ENCODE assay signal across 1 cellular context in the genomic region with DNA sequence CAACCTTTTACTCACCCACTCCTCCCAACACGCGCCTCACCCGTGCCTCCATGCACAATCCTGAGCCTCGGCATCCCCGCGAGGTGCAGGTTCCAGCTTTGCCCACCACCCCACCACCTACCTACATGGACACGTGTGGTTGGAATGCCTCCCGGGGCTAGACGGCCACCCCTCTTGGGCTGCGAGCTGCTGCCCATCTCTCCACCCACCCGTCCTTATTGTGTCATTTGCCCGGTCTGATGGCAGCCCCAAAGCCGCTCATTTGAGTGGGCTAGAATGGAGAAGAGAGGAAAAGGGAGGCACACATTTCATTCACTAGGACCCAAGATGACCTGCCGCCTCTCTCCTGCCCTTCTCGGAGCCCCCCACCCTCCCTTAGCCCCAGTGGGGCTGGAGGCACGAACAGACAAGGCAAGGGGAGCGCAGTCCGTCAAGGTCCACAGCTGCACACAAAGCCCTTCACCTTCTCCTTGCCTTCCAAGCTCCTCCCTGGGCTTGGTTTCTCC.
TF ChIP-seq lines count a peak whose summit lies in the region.

No MANE protein-coding gene starts in this region.

TF ChIP-seq in GM12878, 131 proteins besides CTCF, POLR2A, EP300 and RAD21 (continued from another document):
- TF ChIP-seq, protein P1, sequence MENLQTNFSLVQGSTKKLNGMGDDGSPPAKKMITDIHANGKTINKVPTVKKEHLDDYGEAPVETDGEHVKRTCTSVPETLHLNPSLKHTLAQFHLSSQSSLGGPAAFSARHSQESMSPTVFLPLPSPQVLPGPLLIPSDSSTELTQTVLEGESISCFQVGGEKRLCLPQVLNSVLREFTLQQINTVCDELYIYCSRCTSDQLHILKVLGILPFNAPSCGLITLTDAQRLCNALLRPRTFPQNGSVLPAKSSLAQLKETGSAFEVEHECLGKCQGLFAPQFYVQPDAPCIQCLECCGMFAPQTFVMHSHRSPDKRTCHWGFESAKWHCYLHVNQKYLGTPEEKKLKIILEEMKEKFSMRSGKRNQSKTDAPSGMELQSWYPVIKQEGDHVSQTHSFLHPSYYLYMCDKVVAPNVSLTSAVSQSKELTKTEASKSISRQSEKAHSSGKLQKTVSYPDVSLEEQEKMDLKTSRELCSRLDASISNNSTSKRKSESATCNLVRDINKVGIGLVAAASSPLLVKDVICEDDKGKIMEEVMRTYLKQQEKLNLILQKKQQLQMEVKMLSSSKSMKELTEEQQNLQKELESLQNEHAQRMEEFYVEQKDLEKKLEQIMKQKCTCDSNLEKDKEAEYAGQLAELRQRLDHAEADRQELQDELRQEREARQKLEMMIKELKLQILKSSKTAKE (IDR thresholded peaks at IDR 0.05; ENCODE audit: low read depth, poor library complexity, severe bottlenecking) = no peak
- TF ChIP-seq SREBF2 (IDR thresholded peaks at IDR 0.05; ENCODE audit: low read length) (no peak), SREBF1 (IDR thresholded peaks at IDR 0.05; ENCODE audit: low read length) (no peak)
